In genomic region chr12:53220857-53221202, GRCh38 we compare ENCODE assay signal across 1 cellular context.
TF ChIP-seq lines count a peak whose summit lies in the region.

No MANE protein-coding gene starts in this region.

TF ChIP-seq in WTC11, 78 proteins besides CTCF, POLR2A, EP300 and RAD21 (continued from another document):
- TF ChIP-seq HMGXB4 (CRISPR knock-in tag; IDR thresholded peaks at IDR 0.05) (peak; percentile 14; the same call in 1 of the 2 replicates), TEAD4 (CRISPR knock-in tag; IDR thresholded peaks at IDR 0.05) (peak; percentile 48; the same call in 1 of the 2 replicates), CREM (CRISPR knock-in tag; IDR thresholded peaks at IDR 0.05) (peak; percentile 55; the same call in 1 of the 2 replicates), E2F5 (CRISPR knock-in tag; IDR thresholded peaks at IDR 0.05) (peak; percentile 82), GTF2I (CRISPR knock-in tag; conservative IDR thresholded peaks at IDR 0.05) (no peak), TEAD1 (CRISPR knock-in tag; IDR thresholded peaks at IDR 0.05) (peak; percentile 84; the same call in 1 of the 2 replicates), GRHL2 (CRISPR knock-in tag; IDR thresholded peaks at IDR 0.05; ENCODE audit: insufficient replicate concordance, severe bottlenecking) (no peak), SMAD4 (CRISPR knock-in tag; IDR thresholded peaks at IDR 0.05) (0 out of 2 replicates have a peak, but pooled peaks have one; percentile 57), ARID4B (CRISPR knock-in tag; IDR thresholded peaks at IDR 0.05; ENCODE audit: borderline replicate concordance) (peak; percentile 78; the same call in 1 of the 2 replicates)
